8 cellular contexts compared by ENCODE assay signal in the genomic region with DNA sequence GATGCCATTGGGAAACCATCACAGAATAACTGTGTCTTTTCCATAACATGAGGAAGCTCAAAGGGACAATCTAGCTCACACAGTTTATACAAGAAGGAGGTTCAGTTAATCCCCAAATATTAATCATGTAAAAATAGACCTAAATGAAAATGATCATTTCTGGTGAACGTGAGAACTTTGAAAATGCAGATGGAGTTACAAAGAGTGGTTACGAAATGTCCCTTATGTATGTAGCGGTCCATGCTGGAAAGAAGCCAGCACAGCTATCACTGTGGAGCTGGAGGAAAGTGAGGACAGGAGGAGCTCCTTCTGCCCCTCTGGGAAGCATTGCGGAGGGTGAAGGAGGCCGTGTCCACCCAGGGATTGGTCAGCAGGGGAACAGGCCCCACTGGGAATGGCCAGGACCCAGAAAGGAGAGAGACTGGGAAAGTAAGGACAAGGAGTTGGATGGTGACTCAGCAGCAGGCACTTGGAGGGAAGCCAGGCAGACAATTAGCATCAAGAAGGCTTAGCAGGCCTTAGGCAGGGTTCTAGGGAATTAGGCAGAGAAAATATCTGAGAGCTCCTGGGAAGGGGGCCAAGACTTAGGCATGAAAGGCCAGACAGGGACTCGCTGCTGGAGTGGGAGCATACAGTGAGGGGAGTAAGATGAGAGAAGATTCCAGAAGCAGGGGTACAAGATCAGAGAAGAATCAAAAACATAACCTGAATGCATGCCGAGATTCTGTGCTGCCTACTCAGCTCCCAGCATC.
DNase-seq lines count a peak whose midpoint lies in the region; ATAC-seq lines count a peak whose summit lies in the region.

No MANE protein-coding gene starts in this region.

- intact Hi-C loops in Right ventricle myocardium inferior (cut with DNase I): loop anchor here (2.0 to 10.0 kb wide), 2 partner anchors 208 to 524 kb away; partner anchors contain the start of gene KALRN

- ATAC-seq in Right ventricle myocardium inferior: peak; percentile 62
- no peak for ATAC-seq in GM21825 (IDR thresholded peaks at IDR 0.05; ENCODE audit: unreplicated experiment)
- ATAC-seq in HG02623 (IDR thresholded peaks at IDR 0.05; ENCODE audit: unreplicated experiment): no peak

- DNase-seq in NCI-H1417 (lab: John Stamatoyannopoulos, UW) (peak; percentile 14 to 69 (median 20)), NCI-H1417 treated with DMSO at 0.1 percent for 48 hours (lab: John Stamatoyannopoulos, UW) (no peak), T1000 (lab: John Stamatoyannopoulos, UW) (peak; percentile 84), Right ventricle myocardium inferior (ENCODE audit: missing footprints) (peak; percentile 79), putamen (ENCODE audit: low spot score) (peak; percentile 81), SIG-M5 (lab: John Stamatoyannopoulos, UW) (no peak)

Comparison
In these comparisons a context has a peak if more than half of its experiments do, and no peak if none do; other contexts are left out.
1. DNase-seq: peak in NCI-H1417 (3 of 3), T1000 (single experiment), Right ventricle myocardium inferior (single experiment) and putamen (single experiment); none in NCI-H1417 treated with DMSO at 0.1 percent for 48 hours (single experiment) and SIG-M5 (single experiment).